ENCODE assay signal across 10 cellular contexts in the genomic region with DNA sequence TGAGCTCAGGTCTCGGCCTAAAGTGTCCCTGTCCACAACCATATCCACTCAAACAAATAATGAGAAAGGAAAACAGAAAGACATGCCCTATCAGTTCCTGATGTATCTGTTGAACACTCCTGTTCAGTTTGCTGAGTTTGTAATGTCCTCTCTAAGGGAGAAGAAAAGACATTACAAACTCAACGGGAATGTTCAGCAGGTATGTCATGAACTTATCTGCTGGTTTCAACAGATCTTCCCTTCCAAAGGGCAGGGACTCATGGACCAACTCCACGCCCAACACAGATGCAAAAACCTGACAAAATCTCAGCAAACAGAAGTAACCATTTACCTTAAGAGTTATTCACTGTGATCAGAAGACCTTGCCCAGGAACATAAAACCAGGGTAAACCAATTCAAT. TPM values are rescaled to one million over a fixed set of nuclear protein-coding genes. Genes with fewer than 3 reads are reported as not detected.
DNase-seq lines count a peak whose midpoint lies in the region; ATAC-seq and TF ChIP-seq lines count a peak whose summit lies in the region.
"Had no signal": no experiment of that assay in that cellular context is flagged by ENCODE, and none has a peak within 500 bp of the region (broad histone marks: within the 10 kb centered on the region; RNA-seq: fewer than 3 reads in every experiment).

No MANE protein-coding gene starts in this region.

- H3K27ac ChIP-seq in breast epithelium (peak overlapping the region in 1 of 2 donors; percentile 67), cingulate gyrus (ENCODE audit: low read depth, low read length) (peak overlapping the region; percentile 78), tibial artery (peak overlapping the region; percentile 30 to 61)
- H3K27ac ChIP-seq in naive thymus-derived CD4-positive, alpha-beta T cell (ENCODE audit: low read depth, low read length): no peak overlapping the region

- no peaks in the 10 kb centered on the region for H3K27me3 ChIP-seq in breast epithelium
- H3K27me3 ChIP-seq in naive thymus-derived CD4-positive, alpha-beta T cell (ENCODE audit: control insufficient read depth in 2 of 2, insufficient read depth in 2 of 2, low read length in 2 of 2): no peaks in the 10 kb centered on the region
- no peaks in the 10 kb centered on the region for H3K27me3 ChIP-seq in tibial artery

- no peaks in the 10 kb centered on the region for H3K9me3 ChIP-seq in breast epithelium
- no peaks in the 10 kb centered on the region for H3K9me3 ChIP-seq in naive thymus-derived CD4-positive, alpha-beta T cell (ENCODE audit: control insufficient read depth in 2 of 3, low read length in 3 of 3)
- H3K9me3 ChIP-seq in tibial artery: no peaks in the 10 kb centered on the region

- CTCF ChIA-PET in MCF 10A (lab: Yijun Ruan, JAX): no interaction called here
- CTCF ChIA-PET in naive thymus-derived CD4-positive, alpha-beta T cell (lab: Charles Lee): no interaction called here

- no peaks in the 10 kb centered on the region for H3K27me3 Mint-ChIP-seq in MCF 10A (ENCODE audit: insufficient read depth, unreplicated experiment)
- no peaks in the 10 kb centered on the region for H3K27me3 Mint-ChIP-seq in naive thymus-derived CD4-positive, alpha-beta T cell

- DNase-seq in MCF 10A (ENCODE audit: unreplicated experiment) (no peak), breast epithelium (ENCODE audit: low spot score in 2 of 2) (no peak), tibial artery (no peak), NCI-H526 (lab: John Stamatoyannopoulos, UW) (no peak), HT-29 (ENCODE audit: low spot score) (no peak)
- no peak for DNase-seq in naive thymus-derived CD4-positive, alpha-beta T cell
- DNase-seq: DMS79 treated with DMSO at 0.1 percent for 48 hours; stimulated activated CD4-positive, alpha-beta T cell treated with anti-CD3 and anti-CD28 coated beads, Interleukin-12 subunit alpha, Interleukin-12 subunit beta, amount 100 ng/mL, for 4 hours had no signal

- TF ChIP-seq POLR2A in breast epithelium (IDR thresholded peaks at IDR 0.05): no peak

- H3K36me3 Mint-ChIP-seq in MCF 10A (ENCODE audit: insufficient read depth, unreplicated experiment): peaks cover 6% of the 10 kb centered on the region
- peaks cover 0 to 3% (median 0%) of the 10 kb centered on the region in 5 donors for H3K36me3 Mint-ChIP-seq in naive thymus-derived CD4-positive, alpha-beta T cell

- POLR2A ChIA-PET in MCF 10A (lab: Yijun Ruan, JAX): no interaction called here
- POLR2A ChIA-PET in naive thymus-derived CD4-positive, alpha-beta T cell (lab: Charles Lee): no interaction called here

- BruUV-seq in MCF 10A (replicated peaks; lab: Mats Ljungman, UMichigan): no TSS peak

- H3K9me3 Mint-ChIP-seq in MCF 10A (ENCODE audit: unreplicated experiment): peaks cover 6% of the 10 kb centered on the region
- H3K9me3 Mint-ChIP-seq in naive thymus-derived CD4-positive, alpha-beta T cell: no peaks in the 10 kb centered on the region

- H3K4me3 ChIP-seq in breast epithelium: peak overlapping the region in 1 of 3 donors; percentile 29
- H3K4me3 ChIP-seq in naive thymus-derived CD4-positive, alpha-beta T cell (ENCODE audit: low read length): no peak overlapping the region
- H3K4me3 ChIP-seq in tibial artery: peak overlapping the region in 1 of 2 donors; percentile 4

- no peak for ATAC-seq in naive thymus-derived CD4-positive, alpha-beta T cell
- ATAC-seq in GM19324 (IDR thresholded peaks at IDR 0.05; ENCODE audit: low FRiP score, unreplicated experiment): no peak

- H3K36me3 ChIP-seq in breast epithelium: no peaks in the 10 kb centered on the region
- no peaks in the 10 kb centered on the region for H3K36me3 ChIP-seq in naive thymus-derived CD4-positive, alpha-beta T cell (ENCODE audit: control insufficient read depth in 2 of 3, insufficient read depth in 3 of 3, low read length in 3 of 3)
- H3K36me3 ChIP-seq in tibial artery: no peaks in the 10 kb centered on the region

- peaks cover 26% of the 10 kb centered on the region for H3K4me1 Mint-ChIP-seq in MCF 10A (ENCODE audit: insufficient read depth, unreplicated experiment)
- peaks cover 57 to 95% (median 86%) of the 10 kb centered on the region in 7 donors for H3K4me1 Mint-ChIP-seq in naive thymus-derived CD4-positive, alpha-beta T cell

- TF ChIP-seq CTCF in MCF 10A (IDR thresholded peaks at IDR 0.05; ENCODE audit: unreplicated experiment) (no peak), breast epithelium (IDR thresholded peaks at IDR 0.05) (no peak), tibial artery (IDR thresholded peaks at IDR 0.05) (no peak)

- H3K27ac Mint-ChIP-seq in MCF 10A (ENCODE audit: low read depth, unreplicated experiment): peak overlapping the region; percentile 70
- peak overlapping the region in 7 of 9 donors; percentile 11 to 86 (median 32) for H3K27ac Mint-ChIP-seq in naive thymus-derived CD4-positive, alpha-beta T cell

- H3K4me1 ChIP-seq in breast epithelium (peaks cover 8 to 16% of the 10 kb centered on the region in 2 donors), tibial artery (peaks cover 0 to 73% (median 33%) of the 10 kb centered on the region in 4 donors)
- peaks cover 0 to 16% of the 10 kb centered on the region in 2 donors for H3K4me1 ChIP-seq in naive thymus-derived CD4-positive, alpha-beta T cell (ENCODE audit: control insufficient read depth in 2 of 2, insufficient read depth in 2 of 2, low read length in 2 of 2)

- H3K4me3 Mint-ChIP-seq in MCF 10A (ENCODE audit: unreplicated experiment): no peak overlapping the region
- peak overlapping the region in 7 of 10 donors; percentile 15 to 67 (median 24) for H3K4me3 Mint-ChIP-seq in naive thymus-derived CD4-positive, alpha-beta T cell

- intact Hi-C loops in MCF 10A (cut with micrococcal nuclease): no loop called here
- intact Hi-C loops in breast epithelium (cut with DNase I; ENCODE audit: low total_unique reads): no loop called here
- intact Hi-C loops in naive thymus-derived CD4-positive, alpha-beta T cell (cut with micrococcal nuclease): no loop called here
- intact Hi-C loops in tibial artery (cut with DNase I; ENCODE audit: low total_unique reads): no loop called here

RNA-seq across cellular contexts. Expression of a gene that starts 23.7 kb away (rescaled TPM):
- total RNA-seq in MCF 10A (2022) (23.1 and 23.5 TPM in 2 replicates), breast epithelium (10 to 100 TPM; 22.8 to 56.0 (median 26.5) TPM)
- total RNA-seq in naive thymus-derived CD4-positive, alpha-beta T cell: 10 to 100 TPM; 20.2 to 28.8 (median 28.0) TPM
- 10 to 100 TPM in 1 of 2 donors, 1 to 10 TPM in 1; 7.4 to 20.8 TPM for polyA plus RNA-seq in naive thymus-derived CD4-positive, alpha-beta T cell
- total RNA-seq in HT-29 (2014; rRNA removed; shearing (Covaris generic)): 24.4 and 24.9 TPM in 2 replicates
